Comparison of ENCODE assay signal across 20 cellular contexts in the genomic region with DNA sequence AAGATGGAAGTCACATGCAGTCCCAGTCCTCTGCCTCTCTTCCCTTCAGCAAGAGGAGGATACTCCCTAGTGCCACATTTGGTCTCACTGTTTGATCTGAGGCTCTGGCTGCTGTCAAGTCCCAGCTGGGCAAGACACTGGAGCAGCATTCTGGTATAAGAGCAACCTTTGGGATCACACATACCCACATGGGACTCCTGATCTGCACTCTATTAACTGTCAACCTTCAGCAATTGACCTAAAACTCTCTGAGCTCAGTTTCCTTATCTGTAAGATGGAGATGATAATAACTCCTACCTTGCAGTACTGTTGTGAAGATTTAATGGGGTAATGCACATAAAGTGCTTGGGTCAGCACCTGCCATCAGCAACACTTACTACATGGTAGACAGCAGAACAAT.
"Had no signal": no experiment of that assay in that cellular context is flagged by ENCODE, and none has a peak within 500 bp of the region (broad histone marks: within the 10 kb centered on the region; RNA-seq: fewer than 3 reads in every experiment).

No MANE protein-coding gene starts in this region.

- DNase-seq: cortex of kidney; effector memory CD8-positive, alpha-beta T cell; hypothalamus; immature natural killer cell; islet precursor cell; left ventricle myocardium superior; lower lobe of right lung; natural killer cell; pancreas; sigmoid colon; stimulated activated CD4-positive, alpha-beta T cell treated with anti-CD3 and anti-CD28 coated beads, Interleukin-2, amount 100 ng/mL, for 24 hours; stimulated activated CD4-positive, alpha-beta T cell treated with anti-CD3 and anti-CD28 coated beads, Interleukin-4, amount 100 ng/mL, for 24 hours; stimulated activated naive CD4-positive, alpha-beta T cell treated with Interleukin-2 at 50 U/mL for 16 hours; stomach; thyroid gland; trophoblast cell had no signal

- H3K36me3 ChIP-seq: lower lobe of right lung, neutrophil, pancreas, right atrium auricular region, sigmoid colon, stomach, thyroid gland had no signal

- FAIRE-seq: endometrium, frontal cortex, pancreas had no signal

- H3K27ac ChIP-seq: lower lobe of right lung, neutrophil, pancreas, right atrium auricular region, sigmoid colon, stomach, thyroid gland had no signal

- H3K9me3 ChIP-seq: lower lobe of right lung, neutrophil, pancreas, right atrium auricular region, sigmoid colon, stomach, thyroid gland had no signal

- H3K4me1 ChIP-seq: lower lobe of right lung, pancreas, right atrium auricular region, sigmoid colon had no signal

- H3K27me3 ChIP-seq: neutrophil, pancreas, right atrium auricular region, sigmoid colon, stomach, thyroid gland had no signal

- H3K4me3 ChIP-seq: lower lobe of right lung, pancreas, right atrium auricular region, sigmoid colon, stomach, thyroid gland had no signal
